8 cellular contexts compared by ENCODE assay signal in genomic region chr1:68231627-68232303, GRCh38. TPM values are rescaled to one million over a fixed set of nuclear protein-coding genes. Genes with fewer than 3 reads are reported as not detected.
DNase-seq lines count a peak whose midpoint lies in the region; ATAC-seq and TF ChIP-seq lines count a peak whose summit lies in the region.

No MANE protein-coding gene starts in this region.

- peak; percentile 54 for DNase-seq in AG08395 (ENCODE audit: low spot score)
- no peak for DNase-seq in HL-60 (ENCODE audit: low read depth in 1 of 2, low spot score in 1 of 2)
- no peak for DNase-seq in activated B cell treated with CpG ODN at 0.5 μM for 24 hours
- DNase-seq in Right ventricle myocardium superior = peak; percentile 79
- peak; percentile 71 to 83 (median 77) for DNase-seq in ovary
- DNase-seq in stimulated activated CD4-positive, alpha-beta T cell treated with anti-CD3 and anti-CD28 coated beads, Interleukin-15, amount 100 ng/mL, for 24 hours = no peak

- H3K9me3 Mint-ChIP-seq in activated B cell treated with CpG ODN at 0.5 μM for 24 hours = no peaks in the 10 kb centered on the region

- CTCF ChIA-PET in activated B cell treated with CpG ODN at 0.5 μM for 24 hours (lab: Charles Lee) = no interaction called here

- intact Hi-C loops in activated B cell treated with CpG ODN at 0.5 μM for 24 hours (cut with micrococcal nuclease) (no loop called here), Right ventricle myocardium superior (cut with DNase I) (loop anchor here (5.0 kb wide), 1 partner anchor 109 kb away; no protein-coding TSS in a partner anchor), ovary (cut with DNase I) (loop anchor here in 3 of 4 donors (2.0 to 10.0 kb wide), 6 partner anchors 59 to 111 kb away; no protein-coding TSS in a partner anchor)

- POLR2A ChIA-PET in activated B cell treated with CpG ODN at 0.5 μM for 24 hours (lab: Charles Lee) = no interaction called here

- H3K27ac Mint-ChIP-seq in activated B cell treated with CpG ODN at 0.5 μM for 24 hours = no peak overlapping the region

- 1% methylated on average over 28 to 31 of the region's 31 CpGs for WGBS in ovary, 3 donors

- no peaks in the 10 kb centered on the region for H3K36me3 ChIP-seq in ovary

- TF ChIP-seq POLR2A in ovary (IDR thresholded peaks at IDR 0.05) = peak; percentile 42

- ATAC-seq in activated B cell treated with CpG ODN at 0.5 μM for 24 hours (ENCODE audit: low read depth) (no peak), Right ventricle myocardium superior (ENCODE audit: poor library complexity) (peak; percentile 69), HG02610 (IDR thresholded peaks at IDR 0.05; ENCODE audit: unreplicated experiment) (no peak), GM18873 (IDR thresholded peaks at IDR 0.05; ENCODE audit: low FRiP score, unreplicated experiment) (no peak)

- TF ChIP-seq CTCF in HL-60 (IDR thresholded peaks at IDR 0.05; ENCODE audit: insufficient read depth, low read length) (no peak), activated B cell treated with CpG ODN at 0.5 μM for 24 hours (IDR thresholded peaks at IDR 0.05) (no peak), ovary (IDR thresholded peaks at IDR 0.05) (no peak)

- H3K27me3 ChIP-seq in HL-60 (ENCODE audit: insufficient read depth, poor library complexity, severe bottlenecking) = peaks cover 43% of the 10 kb centered on the region
- no peaks in the 10 kb centered on the region for H3K27me3 ChIP-seq in ovary

- peaks cover 8% of the 10 kb centered on the region for H3K4me1 ChIP-seq in ovary (ENCODE audit: insufficient read depth)

- H3K27me3 Mint-ChIP-seq in activated B cell treated with CpG ODN at 0.5 μM for 24 hours = peaks cover 52% of the 10 kb centered on the region

- H3K4me3 Mint-ChIP-seq in activated B cell treated with CpG ODN at 0.5 μM for 24 hours = peak overlapping the region; percentile 69

- H3K27ac ChIP-seq in HL-60 (replicated peaks) (no peak overlapping the region), ovary (peak overlapping the region; percentile 73 to 86)

- TF ChIP-seq EP300 in ovary (IDR thresholded peaks at IDR 0.05) = no peak

- H3K4me3 ChIP-seq in HL-60 (replicated peaks; ENCODE audit: insufficient read depth, low read length) (peak overlapping the region; percentile 27), ovary (peak overlapping the region; percentile 78)

- H3K9me3 ChIP-seq in ovary = no peaks in the 10 kb centered on the region

- no peaks in the 10 kb centered on the region for H3K36me3 Mint-ChIP-seq in activated B cell treated with CpG ODN at 0.5 μM for 24 hours (ENCODE audit: low read depth)

- peaks cover 23% of the 10 kb centered on the region for H3K4me1 Mint-ChIP-seq in activated B cell treated with CpG ODN at 0.5 μM for 24 hours

RNA-seq across cellular contexts. Expression of gene WLS, which starts 0.6 kb away (rescaled TPM):
- total RNA-seq in activated B cell treated with CpG ODN at 0.5 μM for 24 hours (0.51 TPM in 1 of 2 replicates, not detected in the other), Right ventricle myocardium superior (93.2 TPM), ovary (100 to 1,000 TPM in 5 of 7 donors, 10 to 100 TPM in 2; 42.2 to 168 (median 120) TPM)
- polyA plus RNA-seq in ovary = 100 to 1,000 TPM in 1 of 2 donors, 10 to 100 TPM in 1; 75.9 to 303 TPM

Comparison
In these comparisons a context has a peak if more than half of its experiments do, and no peak if none do; other contexts are left out.
1. DNase-seq: peak in AG08395 (single experiment), Right ventricle myocardium superior (single experiment) and ovary (5 of 5); none in HL-60 (0 of 2), activated B cell treated with CpG ODN at 0.5 μM for 24 hours (single experiment) and stimulated activated CD4-positive, alpha-beta T cell treated with anti-CD3 and anti-CD28 coated beads, Interleukin-15, amount 100 ng/mL, for 24 hours (single experiment).
2. RNA of gene WLS, which starts 0.6 kb away (total RNA-seq): 42.2 to 168 TPM in ovary and 93.2 TPM in Right ventricle myocardium superior (single experiment); 0.51 TPM in activated B cell treated with CpG ODN at 0.5 μM for 24 hours; every median in the first group is over 10 times any median in the second.